Comparison of ENCODE assay signal across 17 cellular contexts in genomic region chr9:129404621-129405020, GRCh38.
"Had no signal": no experiment of that assay in that cellular context is flagged by ENCODE, and none has a peak within 500 bp of the region (broad histone marks: within the 10 kb centered on the region; RNA-seq: fewer than 3 reads in every experiment).

No MANE protein-coding gene starts in this region.

- H3K9me3 ChIP-seq: gastrocnemius medialis, heart left ventricle, pancreas had no signal

- H3K27me3 ChIP-seq: brain microvascular endothelial cell, gastrocnemius medialis, heart left ventricle, pancreas had no signal

- H3K9me3 Mint-ChIP-seq: activated CD8-positive, alpha-beta T cell treated with anti-CD3 and anti-CD28 coated beads for 36 hours; activated naive CD4-positive, alpha-beta T cell treated with anti-CD3 and anti-CD28 coated beads, Interleukin-2, amount 50 U/mL, for 24 hours; endodermal cell; mesothelial cell of epicardium; stimulated activated effector memory CD8-positive, alpha-beta T cell treated with anti-CD3 and anti-CD28 coated beads, Interleukin-12 subunit alpha, Interleukin-12 subunit beta, amount 100 ng/mL, for 72 hours; WTC11 had no signal

- H3K27ac Mint-ChIP-seq: activated CD8-positive, alpha-beta T cell treated with anti-CD3 and anti-CD28 coated beads for 36 hours; endodermal cell; WTC11 had no signal

- H3K27me3 Mint-ChIP-seq: activated CD8-positive, alpha-beta T cell treated with anti-CD3 and anti-CD28 coated beads for 36 hours; activated naive CD4-positive, alpha-beta T cell treated with anti-CD3 and anti-CD28 coated beads, Interleukin-2, amount 50 U/mL, for 24 hours had no signal

- H3K4me1 Mint-ChIP-seq: activated naive CD4-positive, alpha-beta T cell treated with anti-CD3 and anti-CD28 coated beads, Interleukin-2, amount 50 U/mL, for 24 hours had no signal

- ATAC-seq: activated CD8-positive, alpha-beta T cell treated with anti-CD3 and anti-CD28 coated beads for 36 hours; gastrocnemius medialis; heart left ventricle; pancreas; stimulated activated effector memory CD8-positive, alpha-beta T cell treated with anti-CD3 and anti-CD28 coated beads, Interleukin-12 subunit alpha, Interleukin-12 subunit beta, amount 100 ng/mL, for 72 hours; WTC11 had no signal

- H3K36me3 Mint-ChIP-seq: activated naive CD4-positive, alpha-beta T cell treated with anti-CD3 and anti-CD28 coated beads, Interleukin-2, amount 50 U/mL, for 24 hours; mesothelial cell of epicardium; stimulated activated effector memory CD8-positive, alpha-beta T cell treated with anti-CD3 and anti-CD28 coated beads, Interleukin-12 subunit alpha, Interleukin-12 subunit beta, amount 100 ng/mL, for 72 hours; WTC11 had no signal

- FAIRE-seq: pancreas, TTC549, urothelium cell line had no signal

- DNase-seq: activated CD4-positive, alpha-beta T cell treated with anti-CD3 and anti-CD28 coated beads for 48 hours; activated CD8-positive, alpha-beta T cell treated with anti-CD3 and anti-CD28 coated beads for 36 hours; activated effector memory CD4-positive, alpha-beta T cell treated with anti-CD3 and anti-CD28 coated beads, Interleukin-2, amount 50 U/mL, for 16 hours; activated T-cell treated with anti-CD3 and anti-CD28 coated beads, Interleukin-2, amount 50 U/mL, for 48 hours; dermis blood vessel endothelial cell; endodermal cell; gastrocnemius medialis; islet precursor cell had no signal

- H3K27ac ChIP-seq: brain microvascular endothelial cell, gastrocnemius medialis, heart left ventricle, pancreas had no signal

- H3K4me3 ChIP-seq: gastrocnemius medialis, heart left ventricle, pancreas had no signal

- H3K4me3 Mint-ChIP-seq: activated CD8-positive, alpha-beta T cell treated with anti-CD3 and anti-CD28 coated beads for 36 hours; activated naive CD4-positive, alpha-beta T cell treated with anti-CD3 and anti-CD28 coated beads, Interleukin-2, amount 50 U/mL, for 24 hours; endodermal cell; mesothelial cell of epicardium; stimulated activated effector memory CD8-positive, alpha-beta T cell treated with anti-CD3 and anti-CD28 coated beads, Interleukin-12 subunit alpha, Interleukin-12 subunit beta, amount 100 ng/mL, for 72 hours; WTC11 had no signal

- H3K36me3 ChIP-seq: brain microvascular endothelial cell, gastrocnemius medialis, heart left ventricle, pancreas had no signal
